In the genomic region with DNA sequence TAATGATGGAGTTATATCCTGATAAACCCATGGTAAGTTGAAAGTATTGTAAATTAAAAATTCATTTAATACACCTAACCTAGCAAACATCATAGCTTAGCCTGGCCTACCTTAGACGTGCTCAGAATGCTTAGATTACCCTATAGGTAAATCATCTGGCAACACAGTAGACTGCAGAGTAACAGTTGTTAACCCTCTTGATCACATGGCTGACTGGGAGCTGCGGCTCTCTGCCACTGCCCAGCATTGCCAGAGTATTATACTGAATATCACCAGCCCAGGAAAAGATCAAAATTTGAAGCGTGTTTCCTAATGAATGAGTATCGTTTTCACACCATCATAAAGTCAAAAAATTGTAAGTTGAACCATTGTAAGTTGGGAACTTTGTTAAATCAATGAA, we compare ENCODE assay signal across 10 cellular contexts. TPM values are rescaled to one million over a fixed set of nuclear protein-coding genes. Genes with fewer than 3 reads are reported as not detected.
DNase-seq lines count a peak whose midpoint lies in the region; ATAC-seq and TF ChIP-seq lines count a peak whose summit lies in the region.
"Had no signal": no experiment of that assay in that cellular context is flagged by ENCODE, and none has a peak within 500 bp of the region (broad histone marks: within the 10 kb centered on the region; RNA-seq: fewer than 3 reads in every experiment).

No MANE protein-coding gene starts in this region.

- H3K4me3 ChIP-seq in left lung, result no peak overlapping the region
- no peak overlapping the region for H3K4me3 ChIP-seq in testis

- no peak for DNase-seq in T-helper 1 cell
- no peak for DNase-seq in activated naive CD8-positive, alpha-beta T cell treated with anti-CD3 and anti-CD28 coated beads for 36 hours
- DNase-seq in left lung, result no peak
- no peak for DNase-seq in testis
- DNase-seq in GM10266 (ENCODE audit: extremely low spot score), result no peak
- DNase-seq: stimulated activated naive CD4-positive, alpha-beta T cell treated with Interleukin-2 at 50 U/mL for 16 hours had no signal

- H3K4me3 Mint-ChIP-seq in T-helper 1 cell treated with Interleukin-12 subunit alpha and Interleukin-12 subunit beta and Interleukin-4 antibody, amounts not matched to agents 30 μg/mL and 1 μg/mL, for 36 hours, result no peak overlapping the region
- no peak overlapping the region for H3K4me3 Mint-ChIP-seq in activated naive CD8-positive, alpha-beta T cell treated with anti-CD3 and anti-CD28 coated beads for 36 hours

- intact Hi-C loops in left lung (cut with DNase I) (no loop called here), testis (cut with DNase I; ENCODE audit: low total_unique reads) (no loop called here)

- 41 to 43% methylated on average over 4 of the region's 4 CpGs for WGBS in testis, 2 donors

- H3K36me3 ChIP-seq in left lung (no peaks in the 10 kb centered on the region), testis (ENCODE audit: low read depth, missing control alignments) (no peaks in the 10 kb centered on the region)

- TF ChIP-seq CTCF in left lung (IDR thresholded peaks at IDR 0.05), result no peak
- no peak for TF ChIP-seq CTCF in testis (IDR thresholded peaks at IDR 0.05)
- no peak for TF ChIP-seq CTCF in GM10266 (IDR thresholded peaks at IDR 0.05; ENCODE audit: control insufficient read depth, insufficient read depth, low read depth, missing control alignments)

- no peaks in the 10 kb centered on the region for H3K9me3 ChIP-seq in left lung
- no peaks in the 10 kb centered on the region for H3K9me3 ChIP-seq in testis

- H3K27me3 ChIP-seq in left lung (no peaks in the 10 kb centered on the region), testis (no peaks in the 10 kb centered on the region)

- H3K27me3 Mint-ChIP-seq in T-helper 1 cell treated with Interleukin-12 subunit alpha and Interleukin-12 subunit beta and Interleukin-4 antibody, amounts not matched to agents 30 μg/mL and 1 μg/mL, for 36 hours (ENCODE audit: low read depth), result no peaks in the 10 kb centered on the region
- no peaks in the 10 kb centered on the region for H3K27me3 Mint-ChIP-seq in activated naive CD8-positive, alpha-beta T cell treated with anti-CD3 and anti-CD28 coated beads for 36 hours

- H3K27ac ChIP-seq in left lung, result no peak overlapping the region
- H3K27ac ChIP-seq in testis, result peak overlapping the region; percentile 15 to 34

- peak overlapping the region; percentile 85 for H3K27ac Mint-ChIP-seq in T-helper 1 cell treated with Interleukin-12 subunit alpha and Interleukin-12 subunit beta and Interleukin-4 antibody, amounts not matched to agents 30 μg/mL and 1 μg/mL, for 36 hours
- peak overlapping the region; percentile 87 for H3K27ac Mint-ChIP-seq in activated naive CD8-positive, alpha-beta T cell treated with anti-CD3 and anti-CD28 coated beads for 36 hours

- H3K36me3 Mint-ChIP-seq in T-helper 1 cell treated with Interleukin-12 subunit alpha and Interleukin-12 subunit beta and Interleukin-4 antibody, amounts not matched to agents 30 μg/mL and 1 μg/mL, for 36 hours (ENCODE audit: low read depth), result no peaks in the 10 kb centered on the region
- H3K36me3 Mint-ChIP-seq in activated naive CD8-positive, alpha-beta T cell treated with anti-CD3 and anti-CD28 coated beads for 36 hours, result no peaks in the 10 kb centered on the region

- H3K4me1 ChIP-seq in left lung (no peaks in the 10 kb centered on the region), testis (peaks cover 3% of the 10 kb centered on the region)

- no peak for TF ChIP-seq POLR2A in testis (IDR thresholded peaks at IDR 0.05)

- ATAC-seq in left lung (peak; percentile 47), GM18907 (IDR thresholded peaks at IDR 0.05; ENCODE audit: unreplicated experiment) (no peak), HG03196 (IDR thresholded peaks at IDR 0.05; ENCODE audit: unreplicated experiment) (no peak)

- H3K9me3 Mint-ChIP-seq in T-helper 1 cell treated with Interleukin-12 subunit alpha and Interleukin-12 subunit beta and Interleukin-4 antibody, amounts not matched to agents 30 μg/mL and 1 μg/mL, for 36 hours, result no peaks in the 10 kb centered on the region
- no peaks in the 10 kb centered on the region for H3K9me3 Mint-ChIP-seq in activated naive CD8-positive, alpha-beta T cell treated with anti-CD3 and anti-CD28 coated beads for 36 hours

- peaks cover 4% of the 10 kb centered on the region for H3K4me1 Mint-ChIP-seq in T-helper 1 cell treated with Interleukin-12 subunit alpha and Interleukin-12 subunit beta and Interleukin-4 antibody, amounts not matched to agents 30 μg/mL and 1 μg/mL, for 36 hours (ENCODE audit: low read depth)
- H3K4me1 Mint-ChIP-seq in activated naive CD8-positive, alpha-beta T cell treated with anti-CD3 and anti-CD28 coated beads for 36 hours, result peaks cover 10% of the 10 kb centered on the region

RNA-seq across cellular contexts. Expression of a gene that starts 17.8 kb away (rescaled TPM):
- total RNA-seq in activated naive CD8-positive, alpha-beta T cell treated with anti-CD3 and anti-CD28 coated beads for 36 hours, result not detected
- total RNA-seq in left lung, result not detected
- total RNA-seq in testis, result 1 to 10 TPM; 6.8 to 8.9 TPM
- polyA plus RNA-seq in testis (ENCODE audit: insufficient read depth, low read depth, low replicate concordance), result 65.6 TPM
- total RNA-seq: renal cortical epithelial cell had no signal

Comparison
In these comparisons a context has a peak if more than half of its experiments do, and no peak if none do; other contexts are left out.
1. H3K27ac ChIP-seq: peak in testis (2 of 2); none in left lung (0 of 2).
2. RNA of a gene that starts 17.8 kb away (total RNA-seq): 6.8 to 8.9 TPM in testis; not detected in activated naive CD8-positive, alpha-beta T cell treated with anti-CD3 and anti-CD28 coated beads for 36 hours and not detected in left lung; every median in the first group is over 4 times any median in the second.